Comparison of ENCODE assay signal across 14 cellular contexts in the genomic region with DNA sequence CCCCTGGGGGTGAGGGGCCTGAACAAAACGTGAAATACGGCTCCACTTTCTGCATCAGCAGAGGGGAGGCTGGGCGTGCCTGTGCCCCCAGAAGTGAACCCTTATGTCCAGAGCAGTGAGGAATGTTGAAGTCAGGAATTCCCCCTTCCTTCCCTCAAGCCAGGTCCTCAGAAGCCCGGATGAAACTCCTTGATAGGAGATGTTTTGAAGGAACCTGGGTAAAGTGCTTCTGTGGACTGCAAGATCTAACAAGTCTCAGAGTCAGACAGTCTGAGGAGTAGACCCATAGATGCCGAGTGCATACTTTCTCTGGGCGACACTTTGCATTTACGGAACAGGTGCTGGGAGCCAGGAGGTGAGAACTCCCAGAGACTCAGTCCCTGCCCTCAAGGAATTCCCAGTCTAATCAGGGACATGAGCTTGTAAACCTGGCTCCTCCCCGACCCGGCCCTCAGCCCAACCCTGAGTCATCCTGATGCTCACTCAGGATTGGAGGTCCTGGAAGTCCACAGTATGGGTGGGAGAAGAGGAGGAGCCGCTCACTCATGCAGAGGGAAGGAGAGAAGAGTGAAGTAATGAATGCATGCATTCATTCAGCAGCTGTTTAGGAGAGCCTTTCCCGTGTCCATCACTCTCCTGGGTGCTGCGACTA.
DNase-seq lines count a peak whose midpoint lies in the region; ATAC-seq and TF ChIP-seq lines count a peak whose summit lies in the region.
"Had no signal": no experiment of that assay in that cellular context is flagged by ENCODE, and none has a peak within 500 bp of the region (broad histone marks: within the 10 kb centered on the region; RNA-seq: fewer than 3 reads in every experiment).

No MANE protein-coding gene starts in this region.

- peaks cover 33 to 98% (median 83%) of the 10 kb centered on the region in 4 donors for H3K4me1 Mint-ChIP-seq in CD4-positive, CD25-positive, alpha-beta regulatory T cell
- H3K4me1 Mint-ChIP-seq in activated CD4-positive, alpha-beta memory T cell treated with anti-CD3 and anti-CD28 coated beads for 36 hours (ENCODE audit: low read depth) = peaks cover 90% of the 10 kb centered on the region
- H3K4me1 Mint-ChIP-seq in immature natural killer cell = peaks cover 39 to 52% of the 10 kb centered on the region in 2 donors

- no peaks in the 10 kb centered on the region for H3K27me3 ChIP-seq in CD4-positive, CD25-positive, alpha-beta regulatory T cell (ENCODE audit: control insufficient read depth, insufficient read depth, low read length)
- H3K27me3 ChIP-seq: gastrocnemius medialis had no signal

- H3K9me3 Mint-ChIP-seq in CD4-positive, CD25-positive, alpha-beta regulatory T cell = peaks cover 0 to 3% (median 0%) of the 10 kb centered on the region in 7 donors
- H3K9me3 Mint-ChIP-seq in activated CD4-positive, alpha-beta memory T cell treated with anti-CD3 and anti-CD28 coated beads for 36 hours = no peaks in the 10 kb centered on the region
- H3K9me3 Mint-ChIP-seq in immature natural killer cell = no peaks in the 10 kb centered on the region
- H3K9me3 Mint-ChIP-seq: naive B cell had no signal

- H3K4me3 ChIP-seq in CD4-positive, CD25-positive, alpha-beta regulatory T cell (ENCODE audit: low read depth, low read length) = peak overlapping the region; percentile 92
- H3K4me3 ChIP-seq: gastrocnemius medialis had no signal

- intact Hi-C loops in activated CD4-positive, alpha-beta memory T cell treated with anti-CD3 and anti-CD28 coated beads for 36 hours (cut with micrococcal nuclease) = loop anchor here (1.0 to 10.0 kb wide), 3 partner anchors 228 to 893 kb away; a partner anchor contains a TSS

- peak overlapping the region; percentile 99 for H3K27ac ChIP-seq in CD4-positive, CD25-positive, alpha-beta regulatory T cell (ENCODE audit: insufficient read depth, low read length, poor library complexity, severe bottlenecking)
- H3K27ac ChIP-seq: C4-2B, gastrocnemius medialis had no signal

- peak overlapping the region; percentile 99 for H3K27ac Mint-ChIP-seq in CD4-positive, CD25-positive, alpha-beta regulatory T cell
- peak overlapping the region; percentile 85 for H3K27ac Mint-ChIP-seq in activated CD4-positive, alpha-beta memory T cell treated with anti-CD3 and anti-CD28 coated beads for 36 hours
- H3K27ac Mint-ChIP-seq in immature natural killer cell = peak overlapping the region; percentile 39 to 97 (median 76)
- H3K27ac Mint-ChIP-seq: H9, naive B cell had no signal

- TF ChIP-seq CTCF in GM10248 (IDR thresholded peaks at IDR 0.05; ENCODE audit: control extremely low read depth, extremely low read depth, low read depth, missing control alignments) = no peak

- H3K4me3 Mint-ChIP-seq in CD4-positive, CD25-positive, alpha-beta regulatory T cell = peak overlapping the region; percentile 85 to 95 (median 88)
- no peak overlapping the region for H3K4me3 Mint-ChIP-seq in activated CD4-positive, alpha-beta memory T cell treated with anti-CD3 and anti-CD28 coated beads for 36 hours
- H3K4me3 Mint-ChIP-seq in immature natural killer cell = peak overlapping the region in 2 of 5 donors; percentile 7 to 17
- H3K4me3 Mint-ChIP-seq: H9 had no signal

- H3K27me3 Mint-ChIP-seq in CD4-positive, CD25-positive, alpha-beta regulatory T cell = peaks cover 7% of the 10 kb centered on the region
- peaks cover 1% of the 10 kb centered on the region for H3K27me3 Mint-ChIP-seq in activated CD4-positive, alpha-beta memory T cell treated with anti-CD3 and anti-CD28 coated beads for 36 hours
- H3K27me3 Mint-ChIP-seq in immature natural killer cell (ENCODE audit: low read depth in 3 of 3) = peaks cover 1 to 10% (median 7%) of the 10 kb centered on the region in 3 donors

- POLR2A ChIA-PET in activated CD4-positive, alpha-beta memory T cell treated with anti-CD3 and anti-CD28 coated beads for 36 hours (lab: Charles Lee) = interaction anchor here (0.7 to 4.1 kb wide), 3 partner anchors 16 to 26 kb away, joined by 3 to 18 read pairs (median 5); no protein-coding TSS in a partner anchor
- POLR2A ChIA-PET in GM10248 (lab: Yijun Ruan, JAX) = no interaction called here

- H3K9me3 ChIP-seq in CD4-positive, CD25-positive, alpha-beta regulatory T cell (ENCODE audit: control insufficient read depth in 2 of 2, low read length in 2 of 2) = no peaks in the 10 kb centered on the region
- H3K9me3 ChIP-seq: gastrocnemius medialis had no signal

- peaks cover 90% of the 10 kb centered on the region for H3K4me1 ChIP-seq in CD4-positive, CD25-positive, alpha-beta regulatory T cell (ENCODE audit: control insufficient read depth, insufficient read depth, low read length, poor library complexity, severe bottlenecking)
- H3K4me1 ChIP-seq: gastrocnemius medialis had no signal

- CTCF ChIA-PET in activated CD4-positive, alpha-beta memory T cell treated with anti-CD3 and anti-CD28 coated beads for 36 hours (lab: Charles Lee) = interaction anchor here (3.3 to 4.5 kb wide), 3 partner anchors 17 to 128 kb away, joined by 18 to 38 read pairs (median 25); no protein-coding TSS in a partner anchor
- CTCF ChIA-PET in GM10248 (lab: Yijun Ruan, JAX) = no interaction called here

- no peak for DNase-seq in CD4-positive, CD25-positive, alpha-beta regulatory T cell
- peak; percentile 51 for DNase-seq in EL
- DNase-seq in activated CD4-positive, alpha-beta memory T cell treated with anti-CD3 and anti-CD28 coated beads for 36 hours = no peak
- no peak for DNase-seq in immature natural killer cell
- no peak for DNase-seq in effector CD4-positive, alpha-beta T cell
- no peak for DNase-seq in GM10248 (ENCODE audit: extremely low spot score)
- no peak for DNase-seq in stimulated activated CD4-positive, alpha-beta T cell treated with anti-CD3 and anti-CD28 coated beads, Interleukin-1b, Interleukin-23, amount 100 ng/mL, for 48 hours
- DNase-seq: activated CD4-positive, alpha-beta T cell treated with anti-CD3 and anti-CD28 coated beads, Interleukin-2, amount 50 U/mL, for 48 hours; gastrocnemius medialis; H9; MV-4-11; naive B cell had no signal

- no peaks in the 10 kb centered on the region for H3K36me3 ChIP-seq in CD4-positive, CD25-positive, alpha-beta regulatory T cell (ENCODE audit: control insufficient read depth, insufficient read depth, low read length)
- H3K36me3 ChIP-seq: gastrocnemius medialis had no signal

- peaks cover 13% of the 10 kb centered on the region for H3K36me3 Mint-ChIP-seq in CD4-positive, CD25-positive, alpha-beta regulatory T cell
- peaks cover 2% of the 10 kb centered on the region for H3K36me3 Mint-ChIP-seq in activated CD4-positive, alpha-beta memory T cell treated with anti-CD3 and anti-CD28 coated beads for 36 hours
- H3K36me3 Mint-ChIP-seq in immature natural killer cell = no peaks in the 10 kb centered on the region
- H3K36me3 Mint-ChIP-seq: naive B cell had no signal

- no peak for ATAC-seq in CD4-positive, CD25-positive, alpha-beta regulatory T cell (ENCODE audit: low read depth in 2 of 2)
- no peak for ATAC-seq in HG02970 (IDR thresholded peaks at IDR 0.05; ENCODE audit: low FRiP score, unreplicated experiment)
- ATAC-seq: gastrocnemius medialis had no signal
